In the genomic region with DNA sequence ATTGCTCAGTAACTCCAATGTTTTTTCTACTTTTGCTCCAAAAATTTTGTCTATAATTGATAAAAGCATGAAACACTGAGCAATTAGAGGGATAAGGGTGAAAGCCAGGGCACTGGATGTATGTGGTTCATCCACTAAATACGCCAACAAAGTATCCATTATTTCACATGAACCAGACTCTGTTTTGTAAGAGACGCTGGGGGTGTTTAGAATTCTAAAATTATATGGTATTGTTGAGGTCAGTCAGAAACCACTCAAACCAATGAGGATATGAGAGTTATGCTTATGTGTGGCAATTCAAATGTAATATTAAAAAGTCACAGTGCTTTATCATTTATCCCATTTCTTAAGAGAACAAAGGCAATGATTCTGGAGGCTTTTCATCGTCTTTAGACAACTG, we compare ENCODE assay signal across 23 cellular contexts.
"Had no signal": no experiment of that assay in that cellular context is flagged by ENCODE, and none has a peak within 500 bp of the region (broad histone marks: within the 10 kb centered on the region; RNA-seq: fewer than 3 reads in every experiment).

No MANE protein-coding gene starts in this region.

- H3K36me3 Mint-ChIP-seq: activated CD8-positive, alpha-beta memory T cell treated with anti-CD3 and anti-CD28 coated beads, Interleukin-2, amount 10 ng/mL, durations not matched to agents 7 days and 5 days; activated naive CD4-positive, alpha-beta T cell treated with anti-CD3 and anti-CD28 coated beads, Interleukin-2, amount 50 U/mL, for 72 hours; natural killer cell treated with Interleukin-12 subunit alpha and Interleukin-12 subunit beta and Interleukin-15 and Interleukin-18, amount 100 ng/mL, for 72 hours had no signal

- H3K27me3 Mint-ChIP-seq: central memory CD8-positive, alpha-beta T cell; dendritic cell treated with granulocyte-macrophage colony-stimulating factor and Interleukin-4, amounts not matched to agents 40 ng/mL and 50 ng/mL, for 4 days; progenitor cell of endocrine pancreas; type B pancreatic cell had no signal

- H3K4me1 Mint-ChIP-seq: activated CD8-positive, alpha-beta memory T cell treated with anti-CD3 and anti-CD28 coated beads, Interleukin-2, amount 10 ng/mL, durations not matched to agents 7 days and 5 days; central memory CD8-positive, alpha-beta T cell had no signal

- H3K27ac Mint-ChIP-seq: activated CD8-positive, alpha-beta memory T cell treated with anti-CD3 and anti-CD28 coated beads, Interleukin-2, amount 10 ng/mL, durations not matched to agents 7 days and 5 days; activated CD8-positive, alpha-beta T cell treated with anti-CD3 and anti-CD28 coated beads, Interleukin-2, amount 10 ng/mL, durations not matched to agents 7 days and 5 days; activated naive CD4-positive, alpha-beta T cell treated with anti-CD3 and anti-CD28 coated beads, Interleukin-2, amount 50 U/mL, for 72 hours; activated T-helper 2 cell treated with anti-CD3 and anti-CD28 coated beads, Interferon-gamma antibody, Interleukin-2, Interleukin-4, amounts not matched to agents 10 μg/mL and 5 μg/mL and 100 μg/mL, durations not matched to agents 14 hours and 24 hours and 36 hours; dendritic cell treated with granulocyte-macrophage colony-stimulating factor and Interleukin-4, amounts not matched to agents 40 ng/mL and 50 ng/mL, for 4 days; endodermal cell; natural killer cell treated with Interleukin-12 subunit alpha and Interleukin-12 subunit beta and Interleukin-15 and Interleukin-18, amount 100 ng/mL, for 72 hours; progenitor cell of endocrine pancreas; stimulated activated naive CD8-positive, alpha-beta T cell treated with anti-CD3 and anti-CD28 coated beads, Interleukin-15, Interleukin-2, amounts not matched to agents 100 ng/mL and 50 ng/mL, for 24 hours; type B pancreatic cell had no signal

- H3K9me3 Mint-ChIP-seq: activated T-helper 2 cell treated with anti-CD3 and anti-CD28 coated beads, Interferon-gamma antibody, Interleukin-2, Interleukin-4, amounts not matched to agents 10 μg/mL and 5 μg/mL and 100 μg/mL, durations not matched to agents 14 hours and 24 hours and 36 hours; central memory CD8-positive, alpha-beta T cell; dendritic cell treated with granulocyte-macrophage colony-stimulating factor and Interleukin-4, amounts not matched to agents 40 ng/mL and 50 ng/mL, for 4 days; stimulated activated naive CD8-positive, alpha-beta T cell treated with anti-CD3 and anti-CD28 coated beads, Interleukin-15, Interleukin-2, amounts not matched to agents 100 ng/mL and 50 ng/mL, for 24 hours had no signal

- H3K4me3 Mint-ChIP-seq: activated CD8-positive, alpha-beta memory T cell treated with anti-CD3 and anti-CD28 coated beads, Interleukin-2, amount 10 ng/mL, durations not matched to agents 7 days and 5 days; activated CD8-positive, alpha-beta T cell treated with anti-CD3 and anti-CD28 coated beads, Interleukin-2, amount 10 ng/mL, durations not matched to agents 7 days and 5 days; central memory CD8-positive, alpha-beta T cell; dendritic cell treated with granulocyte-macrophage colony-stimulating factor and Interleukin-4, amounts not matched to agents 40 ng/mL and 50 ng/mL, for 4 days; endodermal cell; natural killer cell treated with Interleukin-12 subunit alpha and Interleukin-12 subunit beta and Interleukin-15 and Interleukin-18, amount 100 ng/mL, for 72 hours; stimulated activated naive CD8-positive, alpha-beta T cell treated with anti-CD3 and anti-CD28 coated beads, Interleukin-15, Interleukin-2, amounts not matched to agents 100 ng/mL and 50 ng/mL, for 24 hours; type B pancreatic cell had no signal

- DNase-seq: activated CD4-positive, alpha-beta T cell treated with anti-CD3 and anti-CD28 coated beads for 1 hour; activated CD8-positive, alpha-beta memory T cell treated with anti-CD3 and anti-CD28 coated beads, Interleukin-2, amount 10 ng/mL, durations not matched to agents 7 days and 5 days; activated CD8-positive, alpha-beta T cell treated with anti-CD3 and anti-CD28 coated beads, Interleukin-2, amount 10 ng/mL, durations not matched to agents 7 days and 5 days; activated naive CD4-positive, alpha-beta T cell; activated T-cell treated with anti-CD3 and anti-CD28 coated beads, Interleukin-2, amount 50 U/mL, for 48 hours; endodermal cell; left ventricle myocardium inferior; mesendoderm; mucosa of descending colon; ovary; right lobe of liver; stimulated activated CD4-positive, alpha-beta T cell treated with anti-CD3 and anti-CD28 coated beads, Interleukin-12 subunit alpha, Interleukin-12 subunit beta, amount 100 ng/mL, for 4 hours; stimulated activated CD4-positive, alpha-beta T cell treated with anti-CD3 and anti-CD28 coated beads, Interleukin-4, amount 100 ng/mL, for 1 hour; T1000; uterus had no signal
